ENCODE assay signal across 1 cellular context in the genomic region with DNA sequence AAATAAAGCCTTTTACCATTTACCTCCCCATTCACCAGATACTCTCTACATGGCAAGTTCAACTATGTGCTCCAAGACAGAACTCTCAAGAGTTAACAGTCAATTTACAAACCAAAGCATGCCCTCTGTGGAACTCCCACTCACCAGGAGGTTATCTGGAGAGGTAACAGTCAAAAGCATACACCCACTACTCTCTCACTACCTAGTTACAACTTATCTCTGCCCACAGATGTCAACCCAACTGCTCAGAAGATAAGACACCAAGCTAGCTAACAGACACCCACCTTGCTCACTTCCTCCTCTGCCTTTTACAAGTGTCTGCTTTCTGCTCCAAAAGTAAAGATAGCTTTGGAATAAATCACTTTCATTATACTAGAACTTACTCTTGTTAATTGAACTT.
A peak's percentile ranks its signal among the peaks of the same experiment; 100 is the strongest.
TF ChIP-seq lines count a peak whose summit lies in the region.

No MANE protein-coding gene starts in this region.

TF ChIP-seq in K562, 482 proteins besides CTCF, POLR2A, EP300 and RAD21 (continued from another document and continues in another):
- TF ChIP-seq, protein P1, sequence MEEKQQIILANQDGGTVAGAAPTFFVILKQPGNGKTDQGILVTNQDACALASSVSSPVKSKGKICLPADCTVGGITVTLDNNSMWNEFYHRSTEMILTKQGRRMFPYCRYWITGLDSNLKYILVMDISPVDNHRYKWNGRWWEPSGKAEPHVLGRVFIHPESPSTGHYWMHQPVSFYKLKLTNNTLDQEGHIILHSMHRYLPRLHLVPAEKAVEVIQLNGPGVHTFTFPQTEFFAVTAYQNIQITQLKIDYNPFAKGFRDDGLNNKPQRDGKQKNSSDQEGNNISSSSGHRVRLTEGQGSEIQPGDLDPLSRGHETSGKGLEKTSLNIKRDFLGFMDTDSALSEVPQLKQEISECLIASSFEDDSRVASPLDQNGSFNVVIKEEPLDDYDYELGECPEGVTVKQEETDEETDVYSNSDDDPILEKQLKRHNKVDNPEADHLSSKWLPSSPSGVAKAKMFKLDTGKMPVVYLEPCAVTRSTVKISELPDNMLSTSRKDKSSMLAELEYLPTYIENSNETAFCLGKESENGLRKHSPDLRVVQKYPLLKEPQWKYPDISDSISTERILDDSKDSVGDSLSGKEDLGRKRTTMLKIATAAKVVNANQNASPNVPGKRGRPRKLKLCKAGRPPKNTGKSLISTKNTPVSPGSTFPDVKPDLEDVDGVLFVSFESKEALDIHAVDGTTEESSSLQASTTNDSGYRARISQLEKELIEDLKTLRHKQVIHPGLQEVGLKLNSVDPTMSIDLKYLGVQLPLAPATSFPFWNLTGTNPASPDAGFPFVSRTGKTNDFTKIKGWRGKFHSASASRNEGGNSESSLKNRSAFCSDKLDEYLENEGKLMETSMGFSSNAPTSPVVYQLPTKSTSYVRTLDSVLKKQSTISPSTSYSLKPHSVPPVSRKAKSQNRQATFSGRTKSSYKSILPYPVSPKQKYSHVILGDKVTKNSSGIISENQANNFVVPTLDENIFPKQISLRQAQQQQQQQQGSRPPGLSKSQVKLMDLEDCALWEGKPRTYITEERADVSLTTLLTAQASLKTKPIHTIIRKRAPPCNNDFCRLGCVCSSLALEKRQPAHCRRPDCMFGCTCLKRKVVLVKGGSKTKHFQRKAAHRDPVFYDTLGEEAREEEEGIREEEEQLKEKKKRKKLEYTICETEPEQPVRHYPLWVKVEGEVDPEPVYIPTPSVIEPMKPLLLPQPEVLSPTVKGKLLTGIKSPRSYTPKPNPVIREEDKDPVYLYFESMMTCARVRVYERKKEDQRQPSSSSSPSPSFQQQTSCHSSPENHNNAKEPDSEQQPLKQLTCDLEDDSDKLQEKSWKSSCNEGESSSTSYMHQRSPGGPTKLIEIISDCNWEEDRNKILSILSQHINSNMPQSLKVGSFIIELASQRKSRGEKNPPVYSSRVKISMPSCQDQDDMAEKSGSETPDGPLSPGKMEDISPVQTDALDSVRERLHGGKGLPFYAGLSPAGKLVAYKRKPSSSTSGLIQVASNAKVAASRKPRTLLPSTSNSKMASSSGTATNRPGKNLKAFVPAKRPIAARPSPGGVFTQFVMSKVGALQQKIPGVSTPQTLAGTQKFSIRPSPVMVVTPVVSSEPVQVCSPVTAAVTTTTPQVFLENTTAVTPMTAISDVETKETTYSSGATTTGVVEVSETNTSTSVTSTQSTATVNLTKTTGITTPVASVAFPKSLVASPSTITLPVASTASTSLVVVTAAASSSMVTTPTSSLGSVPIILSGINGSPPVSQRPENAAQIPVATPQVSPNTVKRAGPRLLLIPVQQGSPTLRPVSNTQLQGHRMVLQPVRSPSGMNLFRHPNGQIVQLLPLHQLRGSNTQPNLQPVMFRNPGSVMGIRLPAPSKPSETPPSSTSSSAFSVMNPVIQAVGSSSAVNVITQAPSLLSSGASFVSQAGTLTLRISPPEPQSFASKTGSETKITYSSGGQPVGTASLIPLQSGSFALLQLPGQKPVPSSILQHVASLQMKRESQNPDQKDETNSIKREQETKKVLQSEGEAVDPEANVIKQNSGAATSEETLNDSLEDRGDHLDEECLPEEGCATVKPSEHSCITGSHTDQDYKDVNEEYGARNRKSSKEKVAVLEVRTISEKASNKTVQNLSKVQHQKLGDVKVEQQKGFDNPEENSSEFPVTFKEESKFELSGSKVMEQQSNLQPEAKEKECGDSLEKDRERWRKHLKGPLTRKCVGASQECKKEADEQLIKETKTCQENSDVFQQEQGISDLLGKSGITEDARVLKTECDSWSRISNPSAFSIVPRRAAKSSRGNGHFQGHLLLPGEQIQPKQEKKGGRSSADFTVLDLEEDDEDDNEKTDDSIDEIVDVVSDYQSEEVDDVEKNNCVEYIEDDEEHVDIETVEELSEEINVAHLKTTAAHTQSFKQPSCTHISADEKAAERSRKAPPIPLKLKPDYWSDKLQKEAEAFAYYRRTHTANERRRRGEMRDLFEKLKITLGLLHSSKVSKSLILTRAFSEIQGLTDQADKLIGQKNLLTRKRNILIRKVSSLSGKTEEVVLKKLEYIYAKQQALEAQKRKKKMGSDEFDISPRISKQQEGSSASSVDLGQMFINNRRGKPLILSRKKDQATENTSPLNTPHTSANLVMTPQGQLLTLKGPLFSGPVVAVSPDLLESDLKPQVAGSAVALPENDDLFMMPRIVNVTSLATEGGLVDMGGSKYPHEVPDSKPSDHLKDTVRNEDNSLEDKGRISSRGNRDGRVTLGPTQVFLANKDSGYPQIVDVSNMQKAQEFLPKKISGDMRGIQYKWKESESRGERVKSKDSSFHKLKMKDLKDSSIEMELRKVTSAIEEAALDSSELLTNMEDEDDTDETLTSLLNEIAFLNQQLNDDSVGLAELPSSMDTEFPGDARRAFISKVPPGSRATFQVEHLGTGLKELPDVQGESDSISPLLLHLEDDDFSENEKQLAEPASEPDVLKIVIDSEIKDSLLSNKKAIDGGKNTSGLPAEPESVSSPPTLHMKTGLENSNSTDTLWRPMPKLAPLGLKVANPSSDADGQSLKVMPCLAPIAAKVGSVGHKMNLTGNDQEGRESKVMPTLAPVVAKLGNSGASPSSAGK (IDR thresholded peaks at IDR 0.05), result 0 out of 2 replicates have a peak, but pooled peaks have one; percentile 28
- peak; percentile 10; the same call in 1 of the 2 replicates for TF ChIP-seq HCFC1 (IDR thresholded peaks at IDR 0.05; ENCODE audit: low read depth, low read length)
- TF ChIP-seq, protein P2, sequence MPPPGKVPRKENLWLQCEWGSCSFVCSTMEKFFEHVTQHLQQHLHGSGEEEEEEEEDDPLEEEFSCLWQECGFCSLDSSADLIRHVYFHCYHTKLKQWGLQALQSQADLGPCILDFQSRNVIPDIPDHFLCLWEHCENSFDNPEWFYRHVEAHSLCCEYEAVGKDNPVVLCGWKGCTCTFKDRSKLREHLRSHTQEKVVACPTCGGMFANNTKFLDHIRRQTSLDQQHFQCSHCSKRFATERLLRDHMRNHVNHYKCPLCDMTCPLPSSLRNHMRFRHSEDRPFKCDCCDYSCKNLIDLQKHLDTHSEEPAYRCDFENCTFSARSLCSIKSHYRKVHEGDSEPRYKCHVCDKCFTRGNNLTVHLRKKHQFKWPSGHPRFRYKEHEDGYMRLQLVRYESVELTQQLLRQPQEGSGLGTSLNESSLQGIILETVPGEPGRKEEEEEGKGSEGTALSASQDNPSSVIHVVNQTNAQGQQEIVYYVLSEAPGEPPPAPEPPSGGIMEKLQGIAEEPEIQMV (tag; conservative IDR thresholded peaks at IDR 0.05; ENCODE audit: low read depth), result 0 out of 2 replicates have a peak, but pooled peaks have one; percentile 22
- TF ChIP-seq MAFG (tag; conservative IDR thresholded peaks at IDR 0.05), result no peak
- TF ChIP-seq NEUROD1 (IDR thresholded peaks at IDR 0.05; ENCODE audit: borderline replicate concordance, low read depth, low read length, partially characterized antibody), result peak; percentile 95
- TF ChIP-seq, protein P3, sequence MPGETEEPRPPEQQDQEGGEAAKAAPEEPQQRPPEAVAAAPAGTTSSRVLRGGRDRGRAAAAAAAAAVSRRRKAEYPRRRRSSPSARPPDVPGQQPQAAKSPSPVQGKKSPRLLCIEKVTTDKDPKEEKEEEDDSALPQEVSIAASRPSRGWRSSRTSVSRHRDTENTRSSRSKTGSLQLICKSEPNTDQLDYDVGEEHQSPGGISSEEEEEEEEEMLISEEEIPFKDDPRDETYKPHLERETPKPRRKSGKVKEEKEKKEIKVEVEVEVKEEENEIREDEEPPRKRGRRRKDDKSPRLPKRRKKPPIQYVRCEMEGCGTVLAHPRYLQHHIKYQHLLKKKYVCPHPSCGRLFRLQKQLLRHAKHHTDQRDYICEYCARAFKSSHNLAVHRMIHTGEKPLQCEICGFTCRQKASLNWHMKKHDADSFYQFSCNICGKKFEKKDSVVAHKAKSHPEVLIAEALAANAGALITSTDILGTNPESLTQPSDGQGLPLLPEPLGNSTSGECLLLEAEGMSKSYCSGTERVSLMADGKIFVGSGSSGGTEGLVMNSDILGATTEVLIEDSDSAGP (CRISPR knock-in tag; IDR thresholded peaks at IDR 0.05), result no peak
- TF ChIP-seq, protein P4, sequence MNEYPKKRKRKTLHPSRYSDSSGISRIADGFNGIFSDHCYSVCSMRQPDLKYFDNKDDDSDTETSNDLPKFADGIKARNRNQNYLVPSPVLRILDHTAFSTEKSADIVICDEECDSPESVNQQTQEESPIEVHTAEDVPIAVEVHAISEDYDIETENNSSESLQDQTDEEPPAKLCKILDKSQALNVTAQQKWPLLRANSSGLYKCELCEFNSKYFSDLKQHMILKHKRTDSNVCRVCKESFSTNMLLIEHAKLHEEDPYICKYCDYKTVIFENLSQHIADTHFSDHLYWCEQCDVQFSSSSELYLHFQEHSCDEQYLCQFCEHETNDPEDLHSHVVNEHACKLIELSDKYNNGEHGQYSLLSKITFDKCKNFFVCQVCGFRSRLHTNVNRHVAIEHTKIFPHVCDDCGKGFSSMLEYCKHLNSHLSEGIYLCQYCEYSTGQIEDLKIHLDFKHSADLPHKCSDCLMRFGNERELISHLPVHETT (CRISPR knock-in tag; conservative IDR thresholded peaks at IDR 0.05 in 1 of 2, IDR thresholded peaks at IDR 0.05 in 1 of 2), result peak in 1 of 2 experiments; percentile 96; a peak in 2 of 4 replicates
- TF ChIP-seq BRCA1 (IDR thresholded peaks at IDR 0.05), result no peak
- TF ChIP-seq BRCA1 (CRISPR knock-in tag; IDR thresholded peaks at IDR 0.05), result no peak
- no peak for TF ChIP-seq PURB (CRISPR knock-in tag; IDR thresholded peaks at IDR 0.05; ENCODE audit: low read depth)
- TF ChIP-seq, protein P5, sequence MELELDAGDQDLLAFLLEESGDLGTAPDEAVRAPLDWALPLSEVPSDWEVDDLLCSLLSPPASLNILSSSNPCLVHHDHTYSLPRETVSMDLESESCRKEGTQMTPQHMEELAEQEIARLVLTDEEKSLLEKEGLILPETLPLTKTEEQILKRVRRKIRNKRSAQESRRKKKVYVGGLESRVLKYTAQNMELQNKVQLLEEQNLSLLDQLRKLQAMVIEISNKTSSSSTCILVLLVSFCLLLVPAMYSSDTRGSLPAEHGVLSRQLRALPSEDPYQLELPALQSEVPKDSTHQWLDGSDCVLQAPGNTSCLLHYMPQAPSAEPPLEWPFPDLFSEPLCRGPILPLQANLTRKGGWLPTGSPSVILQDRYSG (tag; conservative IDR thresholded peaks at IDR 0.05; ENCODE audit: low read depth), result peak; percentile 89
- TF ChIP-seq, protein P6, sequence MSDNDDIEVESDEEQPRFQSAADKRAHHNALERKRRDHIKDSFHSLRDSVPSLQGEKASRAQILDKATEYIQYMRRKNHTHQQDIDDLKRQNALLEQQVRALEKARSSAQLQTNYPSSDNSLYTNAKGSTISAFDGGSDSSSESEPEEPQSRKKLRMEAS (CRISPR knock-in tag; IDR thresholded peaks at IDR 0.05), result peak; percentile 52; the same call in 1 of the 2 replicates
- TF ChIP-seq, protein P7, sequence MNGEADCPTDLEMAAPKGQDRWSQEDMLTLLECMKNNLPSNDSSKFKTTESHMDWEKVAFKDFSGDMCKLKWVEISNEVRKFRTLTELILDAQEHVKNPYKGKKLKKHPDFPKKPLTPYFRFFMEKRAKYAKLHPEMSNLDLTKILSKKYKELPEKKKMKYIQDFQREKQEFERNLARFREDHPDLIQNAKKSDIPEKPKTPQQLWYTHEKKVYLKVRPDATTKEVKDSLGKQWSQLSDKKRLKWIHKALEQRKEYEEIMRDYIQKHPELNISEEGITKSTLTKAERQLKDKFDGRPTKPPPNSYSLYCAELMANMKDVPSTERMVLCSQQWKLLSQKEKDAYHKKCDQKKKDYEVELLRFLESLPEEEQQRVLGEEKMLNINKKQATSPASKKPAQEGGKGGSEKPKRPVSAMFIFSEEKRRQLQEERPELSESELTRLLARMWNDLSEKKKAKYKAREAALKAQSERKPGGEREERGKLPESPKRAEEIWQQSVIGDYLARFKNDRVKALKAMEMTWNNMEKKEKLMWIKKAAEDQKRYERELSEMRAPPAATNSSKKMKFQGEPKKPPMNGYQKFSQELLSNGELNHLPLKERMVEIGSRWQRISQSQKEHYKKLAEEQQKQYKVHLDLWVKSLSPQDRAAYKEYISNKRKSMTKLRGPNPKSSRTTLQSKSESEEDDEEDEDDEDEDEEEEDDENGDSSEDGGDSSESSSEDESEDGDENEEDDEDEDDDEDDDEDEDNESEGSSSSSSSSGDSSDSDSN (IDR thresholded peaks at IDR 0.05; ENCODE audit: borderline replicate concordance in 1 of 2, low read depth in 2 of 2, low read length in 2 of 2), result no peak
- TF ChIP-seq POU5F1 (IDR thresholded peaks at IDR 0.05; ENCODE audit: borderline replicate concordance, low read depth, low read length, partially characterized antibody), result no peak
- TF ChIP-seq, protein P8, sequence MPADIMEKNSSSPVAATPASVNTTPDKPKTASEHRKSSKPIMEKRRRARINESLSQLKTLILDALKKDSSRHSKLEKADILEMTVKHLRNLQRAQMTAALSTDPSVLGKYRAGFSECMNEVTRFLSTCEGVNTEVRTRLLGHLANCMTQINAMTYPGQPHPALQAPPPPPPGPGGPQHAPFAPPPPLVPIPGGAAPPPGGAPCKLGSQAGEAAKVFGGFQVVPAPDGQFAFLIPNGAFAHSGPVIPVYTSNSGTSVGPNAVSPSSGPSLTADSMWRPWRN (IDR thresholded peaks at IDR 0.05; ENCODE audit: low read depth), result peak; percentile 92
- TF ChIP-seq NFIC (IDR thresholded peaks at IDR 0.05), result peak; percentile 98
- no peak for TF ChIP-seq SREBF2 (CRISPR knock-in tag; IDR thresholded peaks at IDR 0.05)
- TF ChIP-seq XRCC5 (IDR thresholded peaks at IDR 0.05; ENCODE audit: low read depth, low read length), result no peak
- 0 out of 2 replicates have a peak, but pooled peaks have one; percentile 60 for TF ChIP-seq ZNF41 (CRISPR knock-in tag; conservative IDR thresholded peaks at IDR 0.05)
- TF ChIP-seq, protein P9, sequence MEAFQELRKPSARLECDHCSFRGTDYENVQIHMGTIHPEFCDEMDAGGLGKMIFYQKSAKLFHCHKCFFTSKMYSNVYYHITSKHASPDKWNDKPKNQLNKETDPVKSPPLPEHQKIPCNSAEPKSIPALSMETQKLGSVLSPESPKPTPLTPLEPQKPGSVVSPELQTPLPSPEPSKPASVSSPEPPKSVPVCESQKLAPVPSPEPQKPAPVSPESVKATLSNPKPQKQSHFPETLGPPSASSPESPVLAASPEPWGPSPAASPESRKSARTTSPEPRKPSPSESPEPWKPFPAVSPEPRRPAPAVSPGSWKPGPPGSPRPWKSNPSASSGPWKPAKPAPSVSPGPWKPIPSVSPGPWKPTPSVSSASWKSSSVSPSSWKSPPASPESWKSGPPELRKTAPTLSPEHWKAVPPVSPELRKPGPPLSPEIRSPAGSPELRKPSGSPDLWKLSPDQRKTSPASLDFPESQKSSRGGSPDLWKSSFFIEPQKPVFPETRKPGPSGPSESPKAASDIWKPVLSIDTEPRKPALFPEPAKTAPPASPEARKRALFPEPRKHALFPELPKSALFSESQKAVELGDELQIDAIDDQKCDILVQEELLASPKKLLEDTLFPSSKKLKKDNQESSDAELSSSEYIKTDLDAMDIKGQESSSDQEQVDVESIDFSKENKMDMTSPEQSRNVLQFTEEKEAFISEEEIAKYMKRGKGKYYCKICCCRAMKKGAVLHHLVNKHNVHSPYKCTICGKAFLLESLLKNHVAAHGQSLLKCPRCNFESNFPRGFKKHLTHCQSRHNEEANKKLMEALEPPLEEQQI (IDR thresholded peaks at IDR 0.05), result peak; percentile 100
